In genomic region chr17:55037828-55038227, GRCh38 we compare ENCODE assay signal across 13 cellular contexts.
DNase-seq lines count a peak whose midpoint lies in the region; ATAC-seq and TF ChIP-seq lines count a peak whose summit lies in the region.
"Had no signal": no experiment of that assay in that cellular context is flagged by ENCODE, and none has a peak within 500 bp of the region (broad histone marks: within the 10 kb centered on the region; RNA-seq: fewer than 3 reads in every experiment).

No MANE protein-coding gene starts in this region.

- DNase-seq in activated CD4-positive, alpha-beta T cell treated with anti-CD3 and anti-CD28 coated beads, Interleukin-2, amount 10 ng/mL, durations not matched to agents 24 days and 14 days: peak; percentile 81
- DNase-seq in activated CD4-positive, alpha-beta T cell treated with anti-CD3 and anti-CD28 coated beads, Interleukin-2, amount 10 ng/mL, durations not matched to agents 7 days and 5 days: no peak
- DNase-seq in stimulated activated effector memory CD8-positive, alpha-beta T cell treated with anti-CD3 and anti-CD28 coated beads, Interleukin-12 subunit alpha, Interleukin-12 subunit beta, amount 100 ng/mL, for 72 hours (ENCODE audit: low spot score in 2 of 2): no peak
- DNase-seq in stimulated activated naive CD4-positive, alpha-beta T cell treated with Interleukin-2 at 50 U/mL for 16 hours (lab: John Stamatoyannopoulos, UW): no peak
- DNase-seq in mesothelial cell of epicardium (ENCODE audit: low spot score in 2 of 2, unreplicated experiment in 2 of 2) (no peak), G401 (ENCODE audit: low spot score) (no peak)
- DNase-seq: activated naive CD4-positive, alpha-beta T cell treated with anti-CD3 and anti-CD28 coated beads, Interleukin-2, amount 50 U/mL, for 16 hours; effector memory CD4-positive, alpha-beta T cell; KBM-7; NCI-H524 treated with DMSO at 0.1 percent for 48 hours; pancreas had no signal

- peaks cover 21% of the 10 kb centered on the region for H3K4me1 Mint-ChIP-seq in activated CD4-positive, alpha-beta T cell treated with anti-CD3 and anti-CD28 coated beads, Interleukin-2, amount 10 ng/mL, durations not matched to agents 24 days and 14 days
- peaks cover 5% of the 10 kb centered on the region for H3K4me1 Mint-ChIP-seq in activated CD4-positive, alpha-beta T cell treated with anti-CD3 and anti-CD28 coated beads, Interleukin-2, amount 10 ng/mL, durations not matched to agents 7 days and 5 days
- no peaks in the 10 kb centered on the region for H3K4me1 Mint-ChIP-seq in stimulated activated effector memory CD8-positive, alpha-beta T cell treated with anti-CD3 and anti-CD28 coated beads, Interleukin-12 subunit alpha, Interleukin-12 subunit beta, amount 100 ng/mL, for 72 hours
- no peaks in the 10 kb centered on the region for H3K4me1 Mint-ChIP-seq in mesothelial cell of epicardium

- intact Hi-C loops in activated CD4-positive, alpha-beta T cell treated with anti-CD3 and anti-CD28 coated beads, Interleukin-2, amount 10 ng/mL, durations not matched to agents 24 days and 14 days (cut with micrococcal nuclease): loop anchor here (2.0 to 5.0 kb wide), 2 partner anchors 54 to 69 kb away; partner anchors contain the start of genes COX11 and STXBP4

- POLR2A ChIA-PET in activated CD4-positive, alpha-beta T cell treated with anti-CD3 and anti-CD28 coated beads, Interleukin-2, amount 10 ng/mL, durations not matched to agents 7 days and 5 days (lab: Charles Lee): no interaction called here

- H3K27me3 Mint-ChIP-seq in activated CD4-positive, alpha-beta T cell treated with anti-CD3 and anti-CD28 coated beads, Interleukin-2, amount 10 ng/mL, durations not matched to agents 24 days and 14 days: no peaks in the 10 kb centered on the region
- no peaks in the 10 kb centered on the region for H3K27me3 Mint-ChIP-seq in activated CD4-positive, alpha-beta T cell treated with anti-CD3 and anti-CD28 coated beads, Interleukin-2, amount 10 ng/mL, durations not matched to agents 7 days and 5 days
- no peaks in the 10 kb centered on the region for H3K27me3 Mint-ChIP-seq in mesothelial cell of epicardium (ENCODE audit: low read depth)

- peaks cover 3% of the 10 kb centered on the region for H3K36me3 Mint-ChIP-seq in activated CD4-positive, alpha-beta T cell treated with anti-CD3 and anti-CD28 coated beads, Interleukin-2, amount 10 ng/mL, durations not matched to agents 24 days and 14 days (ENCODE audit: low read depth)
- peaks cover 2% of the 10 kb centered on the region for H3K36me3 Mint-ChIP-seq in activated CD4-positive, alpha-beta T cell treated with anti-CD3 and anti-CD28 coated beads, Interleukin-2, amount 10 ng/mL, durations not matched to agents 7 days and 5 days (ENCODE audit: low read depth)
- H3K36me3 Mint-ChIP-seq in stimulated activated effector memory CD8-positive, alpha-beta T cell treated with anti-CD3 and anti-CD28 coated beads, Interleukin-12 subunit alpha, Interleukin-12 subunit beta, amount 100 ng/mL, for 72 hours: peaks cover 2% of the 10 kb centered on the region
- H3K36me3 Mint-ChIP-seq in mesothelial cell of epicardium: peaks cover 11% of the 10 kb centered on the region

- no peak overlapping the region for H3K4me3 Mint-ChIP-seq in activated CD4-positive, alpha-beta T cell treated with anti-CD3 and anti-CD28 coated beads, Interleukin-2, amount 10 ng/mL, durations not matched to agents 24 days and 14 days
- H3K4me3 Mint-ChIP-seq in activated CD4-positive, alpha-beta T cell treated with anti-CD3 and anti-CD28 coated beads, Interleukin-2, amount 10 ng/mL, durations not matched to agents 7 days and 5 days: no peak overlapping the region
- no peak overlapping the region for H3K4me3 Mint-ChIP-seq in stimulated activated effector memory CD8-positive, alpha-beta T cell treated with anti-CD3 and anti-CD28 coated beads, Interleukin-12 subunit alpha, Interleukin-12 subunit beta, amount 100 ng/mL, for 72 hours
- H3K4me3 Mint-ChIP-seq in mesothelial cell of epicardium: no peak overlapping the region

- no peak overlapping the region for H3K27ac Mint-ChIP-seq in activated CD4-positive, alpha-beta T cell treated with anti-CD3 and anti-CD28 coated beads, Interleukin-2, amount 10 ng/mL, durations not matched to agents 24 days and 14 days
- H3K27ac Mint-ChIP-seq in activated CD4-positive, alpha-beta T cell treated with anti-CD3 and anti-CD28 coated beads, Interleukin-2, amount 10 ng/mL, durations not matched to agents 7 days and 5 days: no peak overlapping the region
- peak overlapping the region; percentile 50 for H3K27ac Mint-ChIP-seq in stimulated activated effector memory CD8-positive, alpha-beta T cell treated with anti-CD3 and anti-CD28 coated beads, Interleukin-12 subunit alpha, Interleukin-12 subunit beta, amount 100 ng/mL, for 72 hours
- no peak overlapping the region for H3K27ac Mint-ChIP-seq in mesothelial cell of epicardium

- ATAC-seq in GM21723 (IDR thresholded peaks at IDR 0.05; ENCODE audit: unreplicated experiment): peak; percentile 96
- peak; percentile 99 for ATAC-seq in HG03432 (IDR thresholded peaks at IDR 0.05; ENCODE audit: unreplicated experiment)
- peak; percentile 100 for ATAC-seq in stimulated activated effector memory CD8-positive, alpha-beta T cell treated with anti-CD3 and anti-CD28 coated beads, Interleukin-12 subunit alpha, Interleukin-12 subunit beta, amount 100 ng/mL, for 72 hours
- ATAC-seq: pancreas had no signal

- CTCF ChIA-PET in activated CD4-positive, alpha-beta T cell treated with anti-CD3 and anti-CD28 coated beads, Interleukin-2, amount 10 ng/mL, durations not matched to agents 7 days and 5 days (lab: Charles Lee): no interaction called here

- no peak for TF ChIP-seq CTCF in mesothelial cell of epicardium (IDR thresholded peaks at IDR 0.05; ENCODE audit: unreplicated experiment)

- in situ Hi-C loops in G401 (cut with HindIII; ENCODE audit: low sequenced_read_pairs): no loop called here

- peaks cover 9% of the 10 kb centered on the region for H3K9me3 Mint-ChIP-seq in activated CD4-positive, alpha-beta T cell treated with anti-CD3 and anti-CD28 coated beads, Interleukin-2, amount 10 ng/mL, durations not matched to agents 24 days and 14 days
- no peaks in the 10 kb centered on the region for H3K9me3 Mint-ChIP-seq in activated CD4-positive, alpha-beta T cell treated with anti-CD3 and anti-CD28 coated beads, Interleukin-2, amount 10 ng/mL, durations not matched to agents 7 days and 5 days
- no peaks in the 10 kb centered on the region for H3K9me3 Mint-ChIP-seq in stimulated activated effector memory CD8-positive, alpha-beta T cell treated with anti-CD3 and anti-CD28 coated beads, Interleukin-12 subunit alpha, Interleukin-12 subunit beta, amount 100 ng/mL, for 72 hours
- no peaks in the 10 kb centered on the region for H3K9me3 Mint-ChIP-seq in mesothelial cell of epicardium
